ENCODE assay signal across 17 cellular contexts in the genomic region with DNA sequence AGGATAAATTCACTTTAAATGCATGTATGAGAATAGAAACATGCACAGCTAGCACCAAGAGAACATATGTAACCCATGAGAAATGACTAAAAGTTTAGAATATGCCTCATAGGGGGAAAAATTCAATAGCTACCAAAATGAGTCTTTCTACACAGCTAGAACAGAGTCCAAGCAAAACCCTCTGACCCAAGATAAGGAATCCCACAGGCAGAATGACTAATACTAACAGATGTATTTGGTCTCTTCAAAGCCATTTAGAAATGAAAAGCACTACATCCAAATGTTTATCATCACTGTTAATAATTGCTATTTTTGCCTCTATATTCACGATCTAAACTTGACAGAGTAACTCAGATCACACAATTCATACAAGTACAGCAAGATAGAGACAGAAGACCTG. TPM values are rescaled to one million over a fixed set of nuclear protein-coding genes. Genes with fewer than 3 reads are reported as not detected.
DNase-seq lines count a peak whose midpoint lies in the region; ATAC-seq and TF ChIP-seq lines count a peak whose summit lies in the region.
"Had no signal": no experiment of that assay in that cellular context is flagged by ENCODE, and none has a peak within 500 bp of the region (broad histone marks: within the 10 kb centered on the region; RNA-seq: fewer than 3 reads in every experiment).

No MANE protein-coding gene starts in this region.

- H3K4me1 ChIP-seq in heart left ventricle (peaks cover 0 to 37% (median 5%) of the 10 kb centered on the region in 12 donors), left ventricle myocardium inferior (peaks cover 15% of the 10 kb centered on the region)

- 62 to 71% (median 67%) methylated on average over 1 of the region's 1 CpG for WGBS in heart left ventricle, 4 donors

- H3K9me3 Mint-ChIP-seq in activated T-helper 17 cell treated with anti-CD3 and anti-CD28 coated beads, Interleukin-2, amount 50 U/mL, for 72 hours, result no peaks in the 10 kb centered on the region
- H3K9me3 Mint-ChIP-seq: neural crest cell had no signal

- H3K36me3 Mint-ChIP-seq in activated T-helper 17 cell treated with anti-CD3 and anti-CD28 coated beads, Interleukin-2, amount 50 U/mL, for 72 hours (ENCODE audit: low read depth), result no peaks in the 10 kb centered on the region

- DNase-seq in heart left ventricle (no peak), left ventricle myocardium inferior (no peak), fibroblast of villous mesenchyme (ENCODE audit: low read depth) (peak; percentile 86), middle frontal gyrus (ENCODE audit: extremely low spot score, low spot score) (no peak), iPS-NIHi7 (ENCODE audit: extremely low spot score) (no peak), NK-92 (lab: John Stamatoyannopoulos, UW; ENCODE audit: unreplicated experiment) (no peak)
- no peak for DNase-seq in NK-92 treated with Interleukin-12 subunit alpha and Interleukin-12 subunit beta, amount 100 ng/mL, for 24 hours (lab: John Stamatoyannopoulos, UW)
- DNase-seq: activated CD8-positive, alpha-beta memory T cell treated with anti-CD3 and anti-CD28 coated beads, Interleukin-2, amount 50 U/mL, for 4 hours; DMS153; KG1; NCI-H146; NCI-H524; thyroid gland; WERI-Rb-1 had no signal

- H3K36me3 ChIP-seq in heart left ventricle (no peaks in the 10 kb centered on the region), left ventricle myocardium inferior (no peaks in the 10 kb centered on the region)
- H3K36me3 ChIP-seq: thyroid gland, WERI-Rb-1 had no signal

- peak in 3 of 4 donors; percentile 29 to 62 (median 38) for ATAC-seq in heart left ventricle
- ATAC-seq in activated T-helper 17 cell treated with anti-CD3 and anti-CD28 coated beads, Interleukin-2, amount 50 U/mL, for 72 hours (replicated peaks), result peak; percentile 64
- ATAC-seq: left lobe of liver had no signal

- no peak for TF ChIP-seq CTCF in heart left ventricle (IDR thresholded peaks at IDR 0.05)
- no peak for TF ChIP-seq CTCF in left ventricle myocardium inferior (IDR thresholded peaks at IDR 0.05; ENCODE audit: borderline replicate concordance)
- no peak for TF ChIP-seq CTCF in fibroblast of villous mesenchyme (IDR thresholded peaks at IDR 0.05; ENCODE audit: insufficient read depth, low read depth, low read length)

- intact Hi-C loops in heart left ventricle (cut with DNase I), result loop anchor here in 1 of 10 donors (10.0 kb wide), 1 partner anchor 63 kb away; no protein-coding TSS in a partner anchor
- intact Hi-C loops in left ventricle myocardium inferior (cut with micrococcal nuclease), result no loop called here

- no peak for TF ChIP-seq POLR2A in heart left ventricle (IDR thresholded peaks at IDR 0.05)

- H3K27ac Mint-ChIP-seq in activated T-helper 17 cell treated with anti-CD3 and anti-CD28 coated beads, Interleukin-2, amount 50 U/mL, for 72 hours, result no peak overlapping the region

- H3K4me1 Mint-ChIP-seq in activated T-helper 17 cell treated with anti-CD3 and anti-CD28 coated beads, Interleukin-2, amount 50 U/mL, for 72 hours, result peaks cover 4% of the 10 kb centered on the region

- H3K9me3 ChIP-seq in heart left ventricle (no peaks in the 10 kb centered on the region), left ventricle myocardium inferior (replicated peaks) (no peaks in the 10 kb centered on the region)
- H3K9me3 ChIP-seq: thyroid gland had no signal

- H3K4me3 ChIP-seq in heart left ventricle (no peak overlapping the region), left ventricle myocardium inferior (no peak overlapping the region), fibroblast of villous mesenchyme (ENCODE audit: low read depth, low read length) (no peak overlapping the region)
- H3K4me3 ChIP-seq: thyroid gland had no signal

- H3K27ac ChIP-seq in heart left ventricle, result peak overlapping the region in 1 of 12 donors; percentile 2
- no peak overlapping the region for H3K27ac ChIP-seq in left ventricle myocardium inferior (replicated peaks)
- H3K27ac ChIP-seq: thyroid gland, WERI-Rb-1 had no signal

- H3K27me3 Mint-ChIP-seq in activated T-helper 17 cell treated with anti-CD3 and anti-CD28 coated beads, Interleukin-2, amount 50 U/mL, for 72 hours, result no peaks in the 10 kb centered on the region

- no peak overlapping the region for H3K4me3 Mint-ChIP-seq in activated T-helper 17 cell treated with anti-CD3 and anti-CD28 coated beads, Interleukin-2, amount 50 U/mL, for 72 hours
- H3K4me3 Mint-ChIP-seq: neural crest cell had no signal

- H3K27me3 ChIP-seq in heart left ventricle, result no peaks in the 10 kb centered on the region
- no peaks in the 10 kb centered on the region for H3K27me3 ChIP-seq in left ventricle myocardium inferior (ENCODE audit: low read depth)
- H3K27me3 ChIP-seq: thyroid gland had no signal

RNA-seq across cellular contexts. Expression of a gene that starts 44.0 kb away (rescaled TPM):
- total RNA-seq in heart left ventricle (1 to 10 TPM; 3.0 to 6.7 (median 5.1) TPM), left ventricle myocardium inferior (3.5 TPM), fibroblast of villous mesenchyme (8.2 and 9.0 TPM in 2 replicates)
- 1 to 10 TPM; 1.8 to 3.7 TPM for polyA plus RNA-seq in heart left ventricle
- 10 to 100 TPM in 1 of 2 donors, 1 to 10 TPM in 1; 9.9 to 14.2 TPM for total RNA-seq in activated T-helper 17 cell treated with anti-CD3 and anti-CD28 coated beads, Interleukin-2, amount 50 U/mL, for 72 hours
